Comparison of ENCODE assay signal across 19 cellular contexts in the genomic region with DNA sequence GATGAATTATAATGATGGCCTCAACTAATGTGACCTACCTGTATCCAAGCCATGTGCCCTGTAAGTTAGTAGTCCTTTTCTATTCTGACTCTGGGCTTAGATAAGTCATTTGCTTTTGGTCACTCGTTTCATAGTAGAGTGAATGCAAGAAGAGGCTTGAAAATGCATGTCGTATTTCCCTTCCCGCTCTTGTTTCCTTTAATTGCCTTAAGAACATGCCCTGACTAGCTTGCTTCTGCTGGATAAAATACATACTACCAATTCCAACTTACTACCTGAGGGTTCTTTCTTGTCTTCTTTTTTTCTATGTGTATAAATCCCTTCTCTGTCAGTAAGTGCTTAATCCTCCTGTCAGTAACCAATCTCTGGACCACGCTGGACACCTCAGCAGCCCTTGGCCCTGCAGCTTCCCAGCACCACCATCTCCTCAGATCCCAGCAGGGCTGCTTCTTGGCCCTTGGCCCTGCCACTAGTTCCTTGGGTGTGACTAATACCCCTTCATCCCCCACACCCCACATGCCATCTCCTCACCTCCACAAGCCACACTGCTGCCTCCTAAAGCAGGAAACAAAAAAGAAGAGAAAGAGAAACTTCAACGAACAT.
"Had no signal": no experiment of that assay in that cellular context is flagged by ENCODE, and none has a peak within 500 bp of the region (broad histone marks: within the 10 kb centered on the region; RNA-seq: fewer than 3 reads in every experiment).

No MANE protein-coding gene starts in this region.

- H3K27me3 ChIP-seq: esophagus muscularis mucosa, gastrocnemius medialis, pancreas, upper lobe of left lung had no signal

- H3K9me3 ChIP-seq: gastrocnemius medialis, pancreas had no signal

- ATAC-seq: activated CD8-positive, alpha-beta T cell treated with anti-CD3 and anti-CD28 coated beads, Interleukin-2, amount 10 ng/mL, durations not matched to agents 7 days and 5 days; activated naive CD4-positive, alpha-beta T cell treated with anti-CD3 and anti-CD28 coated beads, Interleukin-2, amount 50 U/mL, for 72 hours; gastrocnemius medialis; left ventricle myocardium superior; natural killer cell treated with Interleukin-12 subunit alpha and Interleukin-12 subunit beta and Interleukin-15 and Interleukin-18, amount 100 ng/mL, for 72 hours; pancreas; right cardiac atrium; stimulated activated naive CD8-positive, alpha-beta T cell treated with anti-CD3 and anti-CD28 coated beads, Interleukin-15, Interleukin-2, amounts not matched to agents 100 U/mL and 50 U/mL, for 24 hours had no signal

- H3K36me3 ChIP-seq: esophagus muscularis mucosa, gastrocnemius medialis, pancreas, upper lobe of left lung had no signal

- H3K4me3 ChIP-seq: esophagus muscularis mucosa, gastrocnemius medialis, pancreas, upper lobe of left lung had no signal

- DNase-seq: activated CD4-positive, alpha-beta T cell treated with anti-CD3 and anti-CD28 coated beads for 1 hour; activated CD4-positive, alpha-beta T cell treated with anti-CD3 and anti-CD28 coated beads, Interleukin-2, amount 50 U/mL, for 1 hour; activated CD8-positive, alpha-beta T cell treated with anti-CD3 and anti-CD28 coated beads, Interleukin-2, amount 10 ng/mL, durations not matched to agents 7 days and 5 days; activated T-cell treated with anti-CD3 and anti-CD28 coated beads, Interleukin-2, amount 50 U/mL, for 1 hour; aorta; central memory CD4-positive, alpha-beta T cell; dermis blood vessel endothelial cell; effector CD8-positive, alpha-beta T cell; gastrocnemius medialis; hypothalamus; left ventricle myocardium superior; pancreas; right cardiac atrium; stimulated activated CD4-positive, alpha-beta T cell treated with anti-CD3 and anti-CD28 coated beads, Interleukin-4, amount 100 ng/mL, for 4 hours; stimulated activated naive CD8-positive, alpha-beta T cell treated with anti-CD3 and anti-CD28 coated beads, Interleukin-15, Interleukin-2, amounts not matched to agents 100 U/mL and 50 U/mL, for 24 hours; upper lobe of left lung had no signal
